11 cellular contexts compared by ENCODE assay signal in the genomic region with DNA sequence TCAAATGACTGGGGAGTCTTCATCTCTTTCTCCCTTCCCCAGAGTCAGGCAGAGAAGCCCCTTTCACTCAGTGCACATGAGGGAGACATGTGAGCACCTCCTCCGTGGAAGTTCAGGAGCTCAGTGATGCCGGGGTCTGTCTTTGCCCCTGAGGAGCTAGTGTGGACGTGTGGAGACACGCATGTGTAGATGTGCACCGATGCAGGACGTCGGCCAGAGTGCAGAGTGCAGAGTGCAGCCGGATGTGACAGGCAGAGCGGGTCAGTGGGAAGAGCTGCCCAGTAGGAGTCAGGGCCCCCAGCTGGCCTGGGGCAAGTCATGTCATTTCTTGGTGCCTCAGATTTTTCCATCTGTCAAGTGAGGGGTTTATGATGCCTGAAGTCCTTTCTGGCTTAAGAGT. TPM values are rescaled to one million over a fixed set of nuclear protein-coding genes. Genes with fewer than 3 reads are reported as not detected.
DNase-seq lines count a peak whose midpoint lies in the region; ATAC-seq and TF ChIP-seq lines count a peak whose summit lies in the region.
"Had no signal": no experiment of that assay in that cellular context is flagged by ENCODE, and none has a peak within 500 bp of the region (broad histone marks: within the 10 kb centered on the region; RNA-seq: fewer than 3 reads in every experiment).

No MANE protein-coding gene starts in this region.

- no peak overlapping the region for H3K4me3 ChIP-seq in PC-9
- peak overlapping the region in 1 of 4 donors; percentile 28 for H3K4me3 ChIP-seq in esophagus squamous epithelium
- H3K4me3 ChIP-seq in mucosa of descending colon = no peak overlapping the region
- H3K4me3 ChIP-seq in tibial nerve = peak overlapping the region in 1 of 4 donors; percentile 2

- intact Hi-C loops in PC-9 (cut with micrococcal nuclease; ENCODE audit: unreplicated experiment) = no loop called here
- intact Hi-C loops in esophagus squamous epithelium (cut with DNase I) = no loop called here
- intact Hi-C loops in mucosa of descending colon (cut with DNase I, micrococcal nuclease) = no loop called here

- no peak for TF ChIP-seq EP300 in tibial nerve (IDR thresholded peaks at IDR 0.05)

- ATAC-seq in mucosa of descending colon = peak; percentile 26
- ATAC-seq in GM21737 (IDR thresholded peaks at IDR 0.05; ENCODE audit: unreplicated experiment) = no peak
- no peak for ATAC-seq in GM21526 (IDR thresholded peaks at IDR 0.05; ENCODE audit: low FRiP score, unreplicated experiment)
- no peak for ATAC-seq in GM19023 (IDR thresholded peaks at IDR 0.05; ENCODE audit: unreplicated experiment)
- ATAC-seq: activated T-cell treated with anti-CD3 and anti-CD28 coated beads, Interleukin-2, amount 50 U/mL, for 72 hours had no signal

- TF ChIP-seq CTCF in PC-9 (conservative IDR thresholded peaks at IDR 0.05) (no peak), esophagus squamous epithelium (IDR thresholded peaks at IDR 0.05) (no peak), mucosa of descending colon (IDR thresholded peaks at IDR 0.05) (no peak), tibial nerve (IDR thresholded peaks at IDR 0.05) (no peak)

- DNase-seq in PC-9 = no peak
- DNase-seq in esophagus squamous epithelium (lab: John Stamatoyannopoulos, UW) = no peak
- DNase-seq in mucosa of descending colon = peak in 1 of 3 donors; percentile 44
- no peak for DNase-seq in tibial nerve (ENCODE audit: low spot score in 2 of 2)
- DNase-seq in NCI-H1930 (lab: John Stamatoyannopoulos, UW) = no peak
- DNase-seq: activated T-cell treated with anti-CD3 and anti-CD28 coated beads, Interleukin-2, amount 50 U/mL, for 72 hours; DND-41; GOT3 had no signal

- H3K27ac ChIP-seq in PC-9 (no peak overlapping the region), esophagus squamous epithelium (peak overlapping the region in 3 of 4 donors; percentile 43 to 86 (median 75)), tibial nerve (peak overlapping the region in 3 of 4 donors; percentile 52 to 87 (median 82))

- WGBS in esophagus squamous epithelium, 2 donors = 20 to 36% methylated on average over 9 of the region's 9 CpGs
- 60 to 74% methylated on average over 9 of the region's 9 CpGs for WGBS in tibial nerve, 2 donors

- H3K4me1 ChIP-seq in PC-9 (replicated peaks; ENCODE audit: insufficient read depth) (peaks cover 7% of the 10 kb centered on the region; the same call in 1 of the 2 replicates), esophagus squamous epithelium (peaks cover 4 to 60% (median 26%) of the 10 kb centered on the region in 3 donors), mucosa of descending colon (ENCODE audit: low read depth) (peaks cover 4% of the 10 kb centered on the region), tibial nerve (peaks cover 0 to 35% (median 13%) of the 10 kb centered on the region in 4 donors)

- H2AFZ ChIP-seq in PC-9 = no peak overlapping the region

- POLR2A ChIA-PET in PC-9 (lab: Charles Lee; ENCODE audit: unreplicated experiment) = no interaction called here

- H3K79me2 ChIP-seq in PC-9 (ENCODE audit: low read depth) = no peaks in the 10 kb centered on the region

- CTCF ChIA-PET in PC-9 (lab: Charles Lee) = interaction anchor here (0.6 kb wide), 1 partner anchor 420 kb away, joined by 4 read pairs; no protein-coding TSS in a partner anchor

- peak overlapping the region; percentile 7 for H3K4me2 ChIP-seq in PC-9

- no peaks in the 10 kb centered on the region for H3F3A ChIP-seq in PC-9 (ENCODE audit: insufficient read depth, low read depth)

- H3K36me3 ChIP-seq in PC-9 (ENCODE audit: low read depth) = no peaks in the 10 kb centered on the region
- H3K36me3 ChIP-seq in esophagus squamous epithelium = no peaks in the 10 kb centered on the region
- H3K36me3 ChIP-seq in mucosa of descending colon (ENCODE audit: low read depth) = no peaks in the 10 kb centered on the region
- no peaks in the 10 kb centered on the region for H3K36me3 ChIP-seq in tibial nerve

- no TSS peak for BruUV-seq in PC-9 (replicated peaks; lab: Mats Ljungman, UMichigan)

- no peaks in the 10 kb centered on the region for H3K27me3 ChIP-seq in PC-9 (ENCODE audit: insufficient read depth, low read depth)
- no peaks in the 10 kb centered on the region for H3K27me3 ChIP-seq in esophagus squamous epithelium
- H3K27me3 ChIP-seq in tibial nerve = no peaks in the 10 kb centered on the region

- no peaks in the 10 kb centered on the region for H4K20me1 ChIP-seq in PC-9 (ENCODE audit: insufficient read depth)

- H3K9me3 ChIP-seq in PC-9 (ENCODE audit: insufficient read depth, low read depth) (no peaks in the 10 kb centered on the region), esophagus squamous epithelium (no peaks in the 10 kb centered on the region), mucosa of descending colon (no peaks in the 10 kb centered on the region), tibial nerve (peaks cover 0 to 14% (median 0%) of the 10 kb centered on the region in 4 donors)

- TF ChIP-seq POLR2A in esophagus squamous epithelium (IDR thresholded peaks at IDR 0.05) (no peak), tibial nerve (IDR thresholded peaks at IDR 0.05) (no peak)

- H3K9me2 ChIP-seq in PC-9 (ENCODE audit: insufficient read depth) = no peaks in the 10 kb centered on the region

RNA-seq across cellular contexts. Expression of a gene that starts 20.7 kb away (rescaled TPM):
- total RNA-seq in PC-9 (2021) = 8.9 and 9.6 TPM in 2 replicates
- total RNA-seq in esophagus squamous epithelium = 10 to 100 TPM; 10.6 to 23.7 (median 17.6) TPM
- 10 to 100 TPM in 1 of 3 donors, 1 to 10 TPM in 2; 4.7 to 28.4 (median 8.5) TPM for total RNA-seq in mucosa of descending colon
- 10 to 100 TPM; 15.7 to 32.6 (median 26.2) TPM for total RNA-seq in tibial nerve
